Comparison of ENCODE assay signal across 1 cellular context in genomic region chr12:131929530-131930456, GRCh38.
TF ChIP-seq lines count a peak whose summit lies in the region.

No MANE protein-coding gene starts in this region.

TF ChIP-seq in GM12878, 131 proteins besides CTCF, POLR2A, EP300 and RAD21:
- TF ChIP-seq DPF2 (IDR thresholded peaks at IDR 0.05) (0 out of 2 replicates have a peak, but pooled peaks have one; percentile 25), LARP7 (IDR thresholded peaks at IDR 0.05) (0 out of 2 replicates have a peak, but pooled peaks have one; percentile 12), RCOR1 (conservative IDR thresholded peaks at IDR 0.05; ENCODE audit: low read depth, low read length) (no peak), HDGF (IDR thresholded peaks at IDR 0.05) (0 out of 2 replicates have a peak, but pooled peaks have one; percentile 20), POU2F2 (IDR thresholded peaks at IDR 0.05; ENCODE audit: borderline replicate concordance, low read depth, low read length) (no peak), JUNB (IDR thresholded peaks at IDR 0.05) (no peak), BHLHE40 (IDR thresholded peaks at IDR 0.05; ENCODE audit: borderline replicate concordance in 1 of 2, low read depth in 2 of 2, low read length in 1 of 2) (peak; percentile 6 to 40; a peak in 1 of 4 replicates), NFXL1 (IDR thresholded peaks at IDR 0.05; ENCODE audit: borderline replicate concordance) (0 out of 2 replicates have a peak, but pooled peaks have one; percentile 26), SRF (IDR thresholded peaks at IDR 0.05; ENCODE audit: low read depth in 2 of 2, low read length in 2 of 2) (peak; percentile 47 to 62; a peak in 2 of 4 replicates), RELB (IDR thresholded peaks at IDR 0.05; ENCODE audit: low read depth) (0 out of 2 replicates have a peak, but pooled peaks have one; percentile 6), NKRF (conservative IDR thresholded peaks at IDR 0.05) (peak; percentile 52; the same call in 1 of the 2 replicates), E4F1 (IDR thresholded peaks at IDR 0.05; ENCODE audit: borderline replicate concordance, partially characterized antibody) (no peak), RUNX3 (IDR thresholded peaks at IDR 0.05; ENCODE audit: low read length) (no peak), CUX1 (IDR thresholded peaks at IDR 0.05; ENCODE audit: insufficient replicate concordance, low read depth, low read length) (no peak)
TF ChIP-seq in GM12878: peak in this region for 8.
